Comparison of ENCODE assay signal across 1 cellular context in genomic region chr19:4088975-4089374, GRCh38.
TF ChIP-seq lines count a peak whose summit lies in the region.

No MANE protein-coding gene starts in this region.

TF ChIP-seq in GM23338, 12 proteins besides CTCF, POLR2A, EP300 and RAD21 (continued from another document):
- no peak for TF ChIP-seq ZNF462 (CRISPR knock-in tag; IDR thresholded peaks at IDR 0.05)
